ENCODE assay signal across 16 cellular contexts in genomic region chrX:37785569-37785968, GRCh38. TPM values are rescaled to one million over a fixed set of nuclear protein-coding genes. Genes with fewer than 3 reads are reported as not detected.
DNase-seq lines count a peak whose midpoint lies in the region; ATAC-seq and TF ChIP-seq lines count a peak whose summit lies in the region.
"Had no signal": no experiment of that assay in that cellular context is flagged by ENCODE, and none has a peak within 500 bp of the region (broad histone marks: within the 10 kb centered on the region; RNA-seq: fewer than 3 reads in every experiment).

No MANE protein-coding gene starts in this region.

- CTCF ChIA-PET in activated B cell treated with CpG ODN at 0.5 μM for 24 hours (lab: Charles Lee) = interaction anchor here (2.1 to 7.5 kb wide), 3 partner anchors 8 to 40 kb away, joined by 6 to 34 read pairs (median 21); no protein-coding TSS in a partner anchor

- H3K4me3 ChIP-seq in GM12865 (ENCODE audit: low read depth, low read length) (peak overlapping the region; percentile 43), retinal pigment epithelial cell (ENCODE audit: low read length) (no peak overlapping the region)
- H3K4me3 ChIP-seq: left lung, neural progenitor cell, skin epidermis, suprapubic skin had no signal

- H3K4me1 Mint-ChIP-seq in activated B cell treated with CpG ODN at 0.5 μM for 24 hours (peaks cover 82% of the 10 kb centered on the region), progenitor cell of endocrine pancreas (ENCODE audit: low read depth) (no peaks in the 10 kb centered on the region)
- H3K4me1 Mint-ChIP-seq: neural progenitor cell had no signal

- H3K27me3 Mint-ChIP-seq in activated B cell treated with CpG ODN at 0.5 μM for 24 hours (no peaks in the 10 kb centered on the region), progenitor cell of endocrine pancreas (no peaks in the 10 kb centered on the region)

- H3K27ac Mint-ChIP-seq in activated B cell treated with CpG ODN at 0.5 μM for 24 hours (peak overlapping the region; percentile 97), progenitor cell of endocrine pancreas (no peak overlapping the region)
- H3K27ac Mint-ChIP-seq: neural progenitor cell had no signal

- in situ Hi-C loops in GM13976 (cut with MboI; ENCODE audit: low sequenced_read_pairs, unreplicated experiment) = no loop called here

- peak overlapping the region; percentile 46 for H3K4me3 Mint-ChIP-seq in activated B cell treated with CpG ODN at 0.5 μM for 24 hours
- H3K4me3 Mint-ChIP-seq in progenitor cell of endocrine pancreas (ENCODE audit: low read depth) = no peak overlapping the region
- H3K4me3 Mint-ChIP-seq: neural progenitor cell had no signal

- peaks cover 75% of the 10 kb centered on the region for H3K36me3 Mint-ChIP-seq in activated B cell treated with CpG ODN at 0.5 μM for 24 hours (ENCODE audit: low read depth)
- H3K36me3 Mint-ChIP-seq in progenitor cell of endocrine pancreas (ENCODE audit: insufficient read depth) = no peaks in the 10 kb centered on the region
- H3K36me3 Mint-ChIP-seq: neural progenitor cell had no signal

- no peaks in the 10 kb centered on the region for H3K9me3 Mint-ChIP-seq in activated B cell treated with CpG ODN at 0.5 μM for 24 hours
- peaks cover 24% of the 10 kb centered on the region for H3K9me3 Mint-ChIP-seq in progenitor cell of endocrine pancreas (ENCODE audit: low read depth)
- H3K9me3 Mint-ChIP-seq: neural progenitor cell had no signal

- no peak for ATAC-seq in activated B cell treated with CpG ODN at 0.5 μM for 24 hours (ENCODE audit: low read depth)
- no peak for ATAC-seq in GM21576 (IDR thresholded peaks at IDR 0.05; ENCODE audit: unreplicated experiment)
- ATAC-seq: heart left ventricle, left lung had no signal

- TF ChIP-seq CTCF in GM12865 (IDR thresholded peaks at IDR 0.05; ENCODE audit: insufficient read depth, low read depth, low read length, missing control alignments) = no peak
- TF ChIP-seq CTCF in activated B cell treated with CpG ODN at 0.5 μM for 24 hours (IDR thresholded peaks at IDR 0.05) = no peak
- no peak for TF ChIP-seq CTCF in retinal pigment epithelial cell (conservative IDR thresholded peaks at IDR 0.05; ENCODE audit: low read depth, low read length)
- TF ChIP-seq CTCF in GM13976 (IDR thresholded peaks at IDR 0.05; ENCODE audit: borderline replicate concordance, control extremely low read depth, extremely low read depth, insufficient read depth, missing control alignments) = no peak
- TF ChIP-seq CTCF in progenitor cell of endocrine pancreas (IDR thresholded peaks at IDR 0.05; ENCODE audit: unreplicated experiment) = no peak

- peak; percentile 25 for DNase-seq in GM12865 (ENCODE audit: low read depth)
- DNase-seq in NCI-H226 = peak; percentile 1
- no peak for DNase-seq in activated B cell treated with CpG ODN at 0.5 μM for 24 hours
- DNase-seq in retinal pigment epithelial cell (ENCODE audit: low read depth) = peak; percentile 39
- no peak for DNase-seq in GM13976 (ENCODE audit: low spot score)
- no peak for DNase-seq in progenitor cell of endocrine pancreas (ENCODE audit: low spot score, unreplicated experiment)
- DNase-seq: activated CD4-positive, alpha-beta T cell treated with anti-CD3 and anti-CD28 coated beads, Interleukin-2, amount 50 U/mL, for 4 hours; COR-L47; left lung; NCI-H1105 treated with DMSO at 0.1 percent for 48 hours; NCI-H526 treated with DMSO at 0.1 percent for 48 hours had no signal

- POLR2A ChIA-PET in activated B cell treated with CpG ODN at 0.5 μM for 24 hours (lab: Charles Lee) = interaction anchor here (1.3 to 11.2 kb wide), 7 partner anchors 8 to 40 kb away, joined by 4 to 155 read pairs (median 27); partner anchors contain the start of gene CYBB

- intact Hi-C loops in activated B cell treated with CpG ODN at 0.5 μM for 24 hours (cut with micrococcal nuclease) = no loop called here

RNA-seq across cellular contexts. Expression of gene CYBB, which starts 5.7 kb away (rescaled TPM):
- 155 and 165 TPM in 2 replicates for total RNA-seq in activated B cell treated with CpG ODN at 0.5 μM for 24 hours
- 0.27 and 0.41 TPM in 2 replicates for total RNA-seq in progenitor cell of endocrine pancreas

Comparison
In these comparisons a context has a peak if more than half of its experiments do, and no peak if none do; other contexts are left out.
1. DNase-seq: peak in GM12865 (single experiment), NCI-H226 (single experiment) and retinal pigment epithelial cell (single experiment); none in activated B cell treated with CpG ODN at 0.5 μM for 24 hours (single experiment), GM13976 (single experiment) and progenitor cell of endocrine pancreas (single experiment).
2. RNA of gene CYBB, which starts 5.7 kb away (total RNA-seq): 155 to 165 TPM in activated B cell treated with CpG ODN at 0.5 μM for 24 hours; 0.27 to 0.41 TPM in progenitor cell of endocrine pancreas; every median in the first group is over 100 times any median in the second.